Comparison of ENCODE assay signal across 9 cellular contexts in the genomic region with DNA sequence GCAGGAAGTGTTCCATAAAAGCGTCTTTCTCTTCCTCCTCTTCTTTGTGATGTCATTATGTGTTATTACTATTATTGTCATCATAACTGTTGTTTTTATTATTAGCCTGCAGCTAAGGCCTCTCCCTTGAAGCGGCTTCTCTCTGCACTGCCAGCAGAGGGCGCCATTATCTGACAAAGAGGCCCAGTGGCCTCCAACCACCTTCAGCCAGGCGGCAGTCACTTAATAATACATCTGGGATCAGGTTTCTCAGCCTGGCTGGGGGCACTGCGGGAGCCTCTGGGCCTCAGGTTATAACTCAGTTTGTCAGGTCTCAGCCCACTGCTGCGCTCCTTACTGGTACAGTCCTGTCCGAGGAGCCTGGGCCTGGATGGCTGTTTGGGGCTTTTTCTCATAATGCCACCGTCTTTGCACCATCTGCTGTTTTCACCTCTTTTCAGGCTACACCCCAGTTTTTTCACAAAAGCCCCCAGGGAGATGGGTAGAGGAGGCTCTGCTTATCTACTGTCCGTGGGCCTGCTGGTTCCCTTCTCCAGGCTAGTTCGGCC.
DNase-seq lines count a peak whose midpoint lies in the region; ATAC-seq, FAIRE-seq and TF ChIP-seq lines count a peak whose summit lies in the region.
"Had no signal": no experiment of that assay in that cellular context is flagged by ENCODE, and none has a peak within 500 bp of the region (broad histone marks: within the 10 kb centered on the region; RNA-seq: fewer than 3 reads in every experiment).

No MANE protein-coding gene starts in this region.

- in situ Hi-C loops in transverse colon (cut with MboI; ENCODE audit: low pct_ligation_motif_present in 1 of 4, low pct_unique_long_range_greater_than_20kb in 1 of 4, low sequenced_read_pairs in 3 of 4), result no loop called here

- peak; percentile 85 for DNase-seq in D341Med (ENCODE audit: low spot score)
- peak; percentile 28 to 51 for DNase-seq in NCI-H1930 (lab: John Stamatoyannopoulos, UW)
- DNase-seq in dermis microvascular lymphatic vessel endothelial cell (ENCODE audit: low read depth in 2 of 2), result peak; percentile 27 to 54
- peak; percentile 84 for DNase-seq in mesenteric fat pad (ENCODE audit: low spot score)
- peak; percentile 48 for DNase-seq in transverse colon
- no peak for DNase-seq in OCI-M2 (lab: John Stamatoyannopoulos, UW; ENCODE audit: unreplicated experiment)
- DNase-seq: activated B cell treated with CpG ODN at 0.5 μM for 24 hours had no signal

- no peak for TF ChIP-seq EP300 in transverse colon (IDR thresholded peaks at IDR 0.05; ENCODE audit: low read depth)

- intact Hi-C loops in transverse colon (cut with DNase I; ENCODE audit: low total_unique reads), result no loop called here

- H3K36me3 ChIP-seq in transverse colon, result no peaks in the 10 kb centered on the region

- WGBS in transverse colon (ENCODE audit: low coverage in 1 of 2), 2 donors, result 37 to 42% methylated on average over 7 to 10 of the region's 10 CpGs

- ATAC-seq in GM21723 (IDR thresholded peaks at IDR 0.05; ENCODE audit: unreplicated experiment), result peak; percentile 78

- peaks cover 8% of the 10 kb centered on the region for H3K27me3 ChIP-seq in transverse colon

- no peaks in the 10 kb centered on the region for H3K4me1 ChIP-seq in transverse colon

- H3K9me3 ChIP-seq in transverse colon, result no peaks in the 10 kb centered on the region

- peak; percentile 38 for FAIRE-seq in TTC549 (lab: Jason Lieb, UNC)

- TF ChIP-seq CTCF in transverse colon (IDR thresholded peaks at IDR 0.05), result peak; percentile 43 to 61 (median 48)

- H3K4me3 ChIP-seq in transverse colon, result no peak overlapping the region

- no peak for TF ChIP-seq POLR2A in transverse colon (IDR thresholded peaks at IDR 0.05)

- no peak overlapping the region for H3K27ac ChIP-seq in transverse colon
